In genomic region chr1:66294692-66295384, GRCh38 we compare ENCODE assay signal across 11 cellular contexts.
A peak's percentile ranks its signal among the peaks of the same experiment; 100 is the strongest.
DNase-seq lines count a peak whose midpoint lies in the region; ATAC-seq, FAIRE-seq and TF ChIP-seq lines count a peak whose summit lies in the region.
"Had no signal": no experiment of that assay in that cellular context is flagged by ENCODE, and none has a peak within 500 bp of the region (broad histone marks: within the 10 kb centered on the region; RNA-seq: fewer than 3 reads in every experiment).

No MANE protein-coding gene starts in this region.

- RAD21 ChIA-PET in GM12878 (lab: Charles Lee; ENCODE audit: unreplicated experiment) = interaction anchor here (0.6 to 1.3 kb wide), 5 partner anchors 20 to 150 kb away, joined by 3 to 4 read pairs (median 3); no protein-coding TSS in a partner anchor

- H3K9me3 ChIP-seq in GM12878 (replicated peaks; ENCODE audit: control insufficient read depth, insufficient read depth, low read length) = no peaks in the 10 kb centered on the region
- no peaks in the 10 kb centered on the region for H3K9me3 ChIP-seq in aorta (ENCODE audit: control insufficient read depth, low read length)
- H3K9me3 ChIP-seq: BLaER1 treated with 17β-estradiol and CSF1 and Interleukin-3, amounts not matched to agents 10 nM and 100 nM had no signal

- WGBS in GM12878 (ENCODE audit: insufficient coverage, insufficient replicate concordance, low lambda C conversion rate, missing lambda C conversion rate) = 92% methylated on average over 2 of the region's 2 CpGs
- WGBS in aorta, 2 donors = 60 to 62% methylated on average over 2 of the region's 2 CpGs

- intact Hi-C loops in GM12878 (cut with micrococcal nuclease; ENCODE audit: unreplicated experiment) = no loop called here
- intact Hi-C loops in aorta (cut with DNase I) = no loop called here

- ATAC-seq in activated naive CD4-positive, alpha-beta T cell treated with anti-CD3 and anti-CD28 coated beads, Interleukin-2, amount 50 U/mL, for 72 hours = peak; percentile 95 to 98
- ATAC-seq in GM12878 (peak; percentile 49; the same call in 1 of the 3 replicates), aorta (ENCODE audit: low FRiP score) (peak; percentile 74)

- no peak for TF ChIP-seq RAD21 in GM12878 (IDR thresholded peaks at IDR 0.05; ENCODE audit: insufficient read depth, low read depth, low read length)

- H2AFZ ChIP-seq in GM12878 (ENCODE audit: control insufficient read depth, low read depth, low read length) = no peak overlapping the region

- POLR2A ChIA-PET in GM12878 (lab: Charles Lee) = no interaction called here

- SMC1A ChIA-PET in GM12878 (lab: Charles Lee; ENCODE audit: uncharacterized antibody, unreplicated experiment) = interaction anchor here (0.6 to 15.7 kb wide), 7 partner anchors 6 to 107 kb away, joined by 3 to 209 read pairs (median 4); no protein-coding TSS in a partner anchor

- H3K36me3 Mint-ChIP-seq in activated naive CD4-positive, alpha-beta T cell treated with anti-CD3 and anti-CD28 coated beads, Interleukin-2, amount 50 U/mL, for 72 hours = no peaks in the 10 kb centered on the region

- no peaks in the 10 kb centered on the region for H3K27me3 ChIP-seq in GM12878 (replicated peaks in 1 of 2; ENCODE audit: control insufficient read depth in 2 of 2, insufficient read depth in 2 of 2, low read length in 1 of 2)
- H3K27me3 ChIP-seq in aorta (ENCODE audit: control insufficient read depth in 1 of 2, insufficient read depth in 2 of 2, low read length in 1 of 2) = no peaks in the 10 kb centered on the region
- H3K27me3 ChIP-seq: BLaER1 treated with 17β-estradiol and CSF1 and Interleukin-3, amounts not matched to agents 10 nM and 100 nM had no signal

- H3K4me1 ChIP-seq in GM12878 (ENCODE audit: control insufficient read depth, insufficient read depth, low read length) (no peaks in the 10 kb centered on the region), aorta (ENCODE audit: control insufficient read depth in 1 of 2, insufficient read depth in 2 of 2, low read length in 2 of 2) (no peaks in the 10 kb centered on the region)

- no peak for TF ChIP-seq POLR2A in GM12878 (IDR thresholded peaks at IDR 0.05; ENCODE audit: low read depth, low read length)

- no peak for DNase-seq in activated naive CD4-positive, alpha-beta T cell treated with anti-CD3 and anti-CD28 coated beads, Interleukin-2, amount 50 U/mL, for 72 hours (ENCODE audit: low spot score in 2 of 2)
- no peak for DNase-seq in activated naive CD4-positive, alpha-beta T cell treated with Interleukin-2 at 50 U/mL for 16 hours
- no peak for DNase-seq in GM12878 (ENCODE audit: low read depth, low spot score)
- DNase-seq in aorta = no peak
- DNase-seq in stimulated activated CD4-positive, alpha-beta T cell treated with anti-CD3 and anti-CD28 coated beads, Interleukin-12 subunit alpha, Interleukin-12 subunit beta, amount 100 ng/mL, for 4 hours = no peak
- DNase-seq in NCI-H2227 treated with DMSO at 0.1 percent for 48 hours (lab: John Stamatoyannopoulos, UW) = no peak
- no peak for DNase-seq in NCI-H128 (lab: John Stamatoyannopoulos, UW; ENCODE audit: unreplicated experiment)
- DNase-seq: activated naive CD4-positive, alpha-beta T cell treated with anti-CD3 and anti-CD28 coated beads, Interleukin-2, amount 50 U/mL, for 16 hours; posterior cingulate gyrus had no signal

- H4K20me1 ChIP-seq in GM12878 (ENCODE audit: control insufficient read depth, insufficient read depth) = no peaks in the 10 kb centered on the region
- H4K20me1 ChIP-seq: BLaER1 treated with 17β-estradiol and CSF1 and Interleukin-3, amounts not matched to agents 10 nM and 100 nM had no signal

- H3K27ac Mint-ChIP-seq in activated naive CD4-positive, alpha-beta T cell treated with anti-CD3 and anti-CD28 coated beads, Interleukin-2, amount 50 U/mL, for 72 hours = peak overlapping the region in 1 of 2 donors; percentile 76

- BruUV-seq in GM12878 (replicated peaks; lab: Mats Ljungman, UMichigan) = no TSS peak

- H3K9me3 Mint-ChIP-seq in activated naive CD4-positive, alpha-beta T cell treated with anti-CD3 and anti-CD28 coated beads, Interleukin-2, amount 50 U/mL, for 72 hours = peaks cover 0 to 2% of the 10 kb centered on the region in 2 donors

- in situ Hi-C loops in GM12878 (cut with MboI) = loop anchor here (25.0 kb wide), 2 partner anchors 867 to 1042 kb away; partner anchors contain the start of gene IL23R

- CTCF ChIA-PET in GM12878 (lab: Yijun Ruan, JAX) = interaction anchor here (1.2 kb wide), 1 partner anchor 52 kb away, joined by 3 read pairs; no protein-coding TSS in a partner anchor

- H3K4me2 ChIP-seq in GM12878 (ENCODE audit: control insufficient read depth, insufficient read depth) = no peak overlapping the region

- no peaks in the 10 kb centered on the region for H3K79me2 ChIP-seq in GM12878 (ENCODE audit: control insufficient read depth, insufficient read depth, low read length)

- H3K4me3 ChIP-seq in GM12878 (no peak overlapping the region), aorta (ENCODE audit: low read length in 2 of 2) (no peak overlapping the region)
- H3K4me3 ChIP-seq: BLaER1 treated with 17β-estradiol and CSF1 and Interleukin-3, amounts not matched to agents 10 nM and 100 nM had no signal

- no peaks in the 10 kb centered on the region for H3K36me3 ChIP-seq in GM12878 (ENCODE audit: control insufficient read depth in 2 of 2, insufficient read depth in 2 of 2, low read length in 1 of 2)
- no peaks in the 10 kb centered on the region for H3K36me3 ChIP-seq in aorta (ENCODE audit: control insufficient read depth in 1 of 2, insufficient read depth in 2 of 2, low read length in 1 of 2)
- H3K36me3 ChIP-seq: BLaER1 treated with 17β-estradiol and CSF1 and Interleukin-3, amounts not matched to agents 10 nM and 100 nM had no signal

- no peak for TF ChIP-seq EP300 in GM12878 (IDR thresholded peaks at IDR 0.05; ENCODE audit: borderline replicate concordance in 1 of 2, control insufficient read depth in 1 of 2, low read depth in 2 of 2, low read length in 2 of 2)

- no peak for FAIRE-seq in GM12878 (lab: Jason Lieb, UNC)
- peak; percentile 91 for FAIRE-seq in islet of Langerhans (lab: Jason Lieb, UNC)

- H3K27ac ChIP-seq in GM12878 (ENCODE audit: control insufficient read depth, insufficient read depth) = no peak overlapping the region
- H3K27ac ChIP-seq in aorta (ENCODE audit: low read depth in 1 of 2, low read length in 2 of 2) = no peak overlapping the region
- H3K27ac ChIP-seq: BLaER1 treated with 17β-estradiol and CSF1 and Interleukin-3, amounts not matched to agents 10 nM and 100 nM had no signal

- TF ChIP-seq CTCF in GM12878 (IDR thresholded peaks at IDR 0.05 in 2 of 3, conservative IDR thresholded peaks at IDR 0.05 in 1 of 3; ENCODE audit: control insufficient read depth in 2 of 3, extremely low read depth in 1 of 3, insufficient read depth in 1 of 3, low read depth in 3 of 3, low read length in 3 of 3) = no peak

- no peak overlapping the region for H3K9ac ChIP-seq in GM12878 (ENCODE audit: control insufficient read depth, insufficient read depth, low read length)
- H3K9ac ChIP-seq: BLaER1 treated with 17β-estradiol and CSF1 and Interleukin-3, amounts not matched to agents 10 nM and 100 nM had no signal

TF ChIP-seq in GM12878, 131 proteins besides CTCF, POLR2A, EP300 and RAD21 (continues in another document):
- TF ChIP-seq ZNF622 (IDR thresholded peaks at IDR 0.05) (no peak), TCF12 (IDR thresholded peaks at IDR 0.05; ENCODE audit: low read depth, low read length) (no peak), CHD4 (IDR thresholded peaks at IDR 0.05) (no peak), BHLHE40 (IDR thresholded peaks at IDR 0.05; ENCODE audit: borderline replicate concordance in 1 of 2, low read depth in 2 of 2, low read length in 1 of 2) (no peak), PML (IDR thresholded peaks at IDR 0.05; ENCODE audit: low read length) (no peak), NKRF (conservative IDR thresholded peaks at IDR 0.05) (no peak), TBL1XR1 (IDR thresholded peaks at IDR 0.05; ENCODE audit: low read depth, low read length) (no peak), FOS (IDR thresholded peaks at IDR 0.05; ENCODE audit: borderline replicate concordance, extremely low read depth, insufficient read length) (no peak), ZNF274 (IDR thresholded peaks at IDR 0.05; ENCODE audit: insufficient read depth, insufficient read length) (no peak), ZNF384 (IDR thresholded peaks at IDR 0.05; ENCODE audit: borderline replicate concordance, low read depth, low read length) (no peak), SUZ12 (IDR thresholded peaks at IDR 0.05; ENCODE audit: unreplicated experiment) (no peak), ZSCAN29 (IDR thresholded peaks at IDR 0.05) (no peak), NBN (IDR thresholded peaks at IDR 0.05) (no peak)
